Comparison of ENCODE assay signal across 2 cellular contexts in genomic region chrX:134148293-134148692, GRCh38.
TF ChIP-seq lines count a peak whose summit lies in the region.

No MANE protein-coding gene starts in this region.

TF ChIP-seq in A549, 52 proteins besides CTCF, POLR2A, EP300 and RAD21:
- no peak for TF ChIP-seq SMC3 (IDR thresholded peaks at IDR 0.05)
- no peak for TF ChIP-seq BCL3 (IDR thresholded peaks at IDR 0.05)
- TF ChIP-seq ZSCAN20 (CRISPR knock-in tag; IDR thresholded peaks at IDR 0.05), result no peak

TF ChIP-seq in K562, 482 proteins besides CTCF, POLR2A, EP300 and RAD21:
- TF ChIP-seq ZBTB5 (IDR thresholded peaks at IDR 0.05) (peak; percentile 68; the same call in 1 of the 2 replicates), SNRNP70 (optimal IDR thresholded peaks at IDR 0.05; ENCODE audit: low read depth, low read length) (no peak), RFX1 (IDR thresholded peaks at IDR 0.05) (peak; percentile 67), CC2D1A (IDR thresholded peaks at IDR 0.05) (peak; percentile 62; the same call in 1 of the 2 replicates), HINFP (tag; conservative IDR thresholded peaks at IDR 0.05; ENCODE audit: low read depth) (peak; percentile 94)
